ENCODE assay signal across 13 cellular contexts in genomic region chr7:23235688-23236280, GRCh38. TPM values are rescaled to one million over a fixed set of nuclear protein-coding genes. Genes with fewer than 3 reads are reported as not detected.
A peak's percentile ranks its signal among the peaks of the same experiment; 100 is the strongest.
DNase-seq lines count a peak whose midpoint lies in the region; ATAC-seq, FAIRE-seq and TF ChIP-seq lines count a peak whose summit lies in the region.
"Had no signal": no experiment of that assay in that cellular context is flagged by ENCODE, and none has a peak within 500 bp of the region (broad histone marks: within the 10 kb centered on the region; RNA-seq: fewer than 3 reads in every experiment).

No MANE protein-coding gene starts in this region.

- H3K4me3 ChIP-seq in A549 = no peak overlapping the region
- H3K4me3 ChIP-seq in breast epithelium = no peak overlapping the region
- H3K4me3 ChIP-seq in left lung = no peak overlapping the region
- no peak overlapping the region for H3K4me3 ChIP-seq in dorsolateral prefrontal cortex

- H3K9me3 Mint-ChIP-seq in activated T-helper 1 cell treated with anti-CD3 and anti-CD28 coated beads, Interleukin-12 subunit alpha, Interleukin-12 subunit beta, Interleukin-2, Interleukin-4 antibody, amounts not matched to agents 30 ng/mL and 10 ng/mL and 1 ng/mL, durations not matched to agents 14 hours and 24 hours and 36 hours = no peaks in the 10 kb centered on the region
- H3K9me3 Mint-ChIP-seq: nephron had no signal

- H3K4me1 ChIP-seq in A549 = no peaks in the 10 kb centered on the region
- H3K4me1 ChIP-seq in breast epithelium = no peaks in the 10 kb centered on the region
- no peaks in the 10 kb centered on the region for H3K4me1 ChIP-seq in left lung

- no peaks in the 10 kb centered on the region for H3K27me3 ChIP-seq in breast epithelium
- no peaks in the 10 kb centered on the region for H3K27me3 ChIP-seq in left lung
- no peaks in the 10 kb centered on the region for H3K27me3 ChIP-seq in dorsolateral prefrontal cortex

- H3K27me3 Mint-ChIP-seq in activated T-helper 1 cell treated with anti-CD3 and anti-CD28 coated beads, Interleukin-12 subunit alpha, Interleukin-12 subunit beta, Interleukin-2, Interleukin-4 antibody, amounts not matched to agents 30 ng/mL and 10 ng/mL and 1 ng/mL, durations not matched to agents 14 hours and 24 hours and 36 hours (ENCODE audit: insufficient read depth) = no peaks in the 10 kb centered on the region

- H3K27ac Mint-ChIP-seq in activated T-helper 1 cell treated with anti-CD3 and anti-CD28 coated beads, Interleukin-12 subunit alpha, Interleukin-12 subunit beta, Interleukin-2, Interleukin-4 antibody, amounts not matched to agents 30 ng/mL and 10 ng/mL and 1 ng/mL, durations not matched to agents 14 hours and 24 hours and 36 hours = no peak overlapping the region

- no peak for TF ChIP-seq EP300 in A549 (IDR thresholded peaks at IDR 0.05)

- POLR2A ChIA-PET in A549 (lab: Yijun Ruan, JAX) = no interaction called here

- no peak overlapping the region for H3K27ac ChIP-seq in A549
- no peak overlapping the region for H3K27ac ChIP-seq in breast epithelium
- no peak overlapping the region for H3K27ac ChIP-seq in left lung
- no peak overlapping the region for H3K27ac ChIP-seq in dorsolateral prefrontal cortex

- intact Hi-C loops in breast epithelium (cut with DNase I; ENCODE audit: low total_unique reads) (no loop called here), left lung (cut with DNase I) (no loop called here), dorsolateral prefrontal cortex (cut with DNase I) (no loop called here)
- intact Hi-C loops in activated T-helper 1 cell treated with anti-CD3 and anti-CD28 coated beads, Interleukin-12 subunit alpha, Interleukin-12 subunit beta, Interleukin-2, Interleukin-4 antibody, amounts not matched to agents 30 ng/mL and 10 ng/mL and 1 ng/mL, durations not matched to agents 14 hours and 24 hours and 36 hours (cut with micrococcal nuclease) = no loop called here

- no peak for FAIRE-seq in A549 (lab: Jason Lieb, UNC)
- FAIRE-seq: islet of Langerhans had no signal

- no peak overlapping the region for H3K4me3 Mint-ChIP-seq in activated T-helper 1 cell treated with anti-CD3 and anti-CD28 coated beads, Interleukin-12 subunit alpha, Interleukin-12 subunit beta, Interleukin-2, Interleukin-4 antibody, amounts not matched to agents 30 ng/mL and 10 ng/mL and 1 ng/mL, durations not matched to agents 14 hours and 24 hours and 36 hours
- H3K4me3 Mint-ChIP-seq: nephron had no signal

- no peaks in the 10 kb centered on the region for H3K9me3 ChIP-seq in A549
- no peaks in the 10 kb centered on the region for H3K9me3 ChIP-seq in breast epithelium
- H3K9me3 ChIP-seq in left lung = no peaks in the 10 kb centered on the region

- TF ChIP-seq RAD21 in A549 (conservative IDR thresholded peaks at IDR 0.05 in 1 of 2, IDR thresholded peaks at IDR 0.05 in 1 of 2) = no peak

- H3K36me3 ChIP-seq in breast epithelium (no peaks in the 10 kb centered on the region), left lung (no peaks in the 10 kb centered on the region)

- TF ChIP-seq POLR2A in A549 (IDR thresholded peaks at IDR 0.05; ENCODE audit: low read length) (no peak), breast epithelium (IDR thresholded peaks at IDR 0.05) (no peak)

- CTCF ChIA-PET in A549 (lab: Yijun Ruan, JAX) = interaction anchor here (1.1 to 1.9 kb wide), 2 partner anchors 51 to 52 kb away, joined by 4 to 5 read pairs; no protein-coding TSS in a partner anchor

- ATAC-seq in A549 (peak; percentile 42 to 47; a peak in 3 of 6 replicates), left lung (no peak)

- peaks cover 4% of the 10 kb centered on the region for H3K4me1 Mint-ChIP-seq in activated T-helper 1 cell treated with anti-CD3 and anti-CD28 coated beads, Interleukin-12 subunit alpha, Interleukin-12 subunit beta, Interleukin-2, Interleukin-4 antibody, amounts not matched to agents 30 ng/mL and 10 ng/mL and 1 ng/mL, durations not matched to agents 14 hours and 24 hours and 36 hours (ENCODE audit: low read depth)

- WGBS in A549 (ENCODE audit: missing lambda C conversion rate) = 60% methylated on average over 6 of the region's 6 CpGs

- no peaks in the 10 kb centered on the region for H3K36me3 Mint-ChIP-seq in activated T-helper 1 cell treated with anti-CD3 and anti-CD28 coated beads, Interleukin-12 subunit alpha, Interleukin-12 subunit beta, Interleukin-2, Interleukin-4 antibody, amounts not matched to agents 30 ng/mL and 10 ng/mL and 1 ng/mL, durations not matched to agents 14 hours and 24 hours and 36 hours (ENCODE audit: low read depth)

- no peak overlapping the region for H3K4me2 ChIP-seq in A549

- peak in 1 of 2 experiments; percentile 11 for DNase-seq in A549 (ENCODE audit: low read depth in 1 of 2, low spot score in 1 of 2)
- DNase-seq in M059J (ENCODE audit: low read depth) = peak; percentile 79
- peak; percentile 62 to 71 for DNase-seq in breast epithelium (ENCODE audit: low spot score in 2 of 2)
- DNase-seq in kidney glomerular epithelial cell (lab: John Stamatoyannopoulos, UW) = peak; percentile 33
- DNase-seq in left lung = no peak
- no peak for DNase-seq in dorsolateral prefrontal cortex
- no peak for DNase-seq in activated T-helper 1 cell treated with anti-CD3 and anti-CD28 coated beads, Interleukin-12 subunit alpha, Interleukin-12 subunit beta, Interleukin-2, Interleukin-4 antibody, amounts not matched to agents 30 ng/mL and 10 ng/mL and 1 ng/mL, durations not matched to agents 14 hours and 24 hours and 36 hours (ENCODE audit: low spot score)
- DNase-seq in AG08395 (ENCODE audit: low spot score) = no peak
- DNase-seq: amygdala; Karpas-422; stimulated activated CD4-positive, alpha-beta T cell treated with anti-CD3 and anti-CD28 coated beads, Interleukin-12 subunit alpha, Interleukin-12 subunit beta, amount 100 ng/mL, for 4 hours had no signal

- no peak for TF ChIP-seq CTCF in A549 (IDR thresholded peaks at IDR 0.05)
- no peak for TF ChIP-seq CTCF in breast epithelium (IDR thresholded peaks at IDR 0.05)
- no peak for TF ChIP-seq CTCF in left lung (IDR thresholded peaks at IDR 0.05)
- TF ChIP-seq CTCF in dorsolateral prefrontal cortex (IDR thresholded peaks at IDR 0.05 in 54 of 56, conservative IDR thresholded peaks at IDR 0.05 in 2 of 56; ENCODE audit: low read depth in 1 of 56, partially characterized antibody in 56 of 56) = no peak

TF ChIP-seq in A549, 52 proteins besides CTCF, POLR2A, EP300 and RAD21:
- TF ChIP-seq MYC (IDR thresholded peaks at IDR 0.05; ENCODE audit: borderline replicate concordance, low read length) (no peak), HEYL (CRISPR knock-in tag; IDR thresholded peaks at IDR 0.05) (no peak)
- TF ChIP-seq, protein P1, sequence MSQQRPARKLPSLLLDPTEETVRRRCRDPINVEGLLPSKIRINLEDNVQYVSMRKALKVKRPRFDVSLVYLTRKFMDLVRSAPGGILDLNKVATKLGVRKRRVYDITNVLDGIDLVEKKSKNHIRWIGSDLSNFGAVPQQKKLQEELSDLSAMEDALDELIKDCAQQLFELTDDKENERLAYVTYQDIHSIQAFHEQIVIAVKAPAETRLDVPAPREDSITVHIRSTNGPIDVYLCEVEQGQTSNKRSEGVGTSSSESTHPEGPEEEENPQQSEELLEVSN (IDR thresholded peaks at IDR 0.05; ENCODE audit: borderline replicate concordance, low read depth) = no peak

RNA-seq across cellular contexts. Expression of gene GPNMB, which starts 10.8 kb away (rescaled TPM):
- polyA plus RNA-seq in A549 (2011; rRNA removed) (4.6 and 4.7 TPM in 2 replicates), A549 (2017; fragmentation: RNase III; extraction: RNeasy Plus Mini Kit Qiagen cat#74134 plus additional on column Dnase treatment) (2.7 to 3.5 TPM (median 3.3 TPM) in 3 replicates)
- 0.71 and 0.83 TPM in 2 replicates for polyA plus RNA-seq in A549 (2012; cell fraction: cytosol; rRNA removed)
- 0.20 and 0.54 TPM in 2 replicates for polyA plus RNA-seq in A549 (2012; cell fraction: nucleus; rRNA removed)
- 1.5 and 2.1 TPM in 2 replicates for polyA minus RNA-seq in A549 (2011; rRNA and poly(A)+ RNA removed)
- total RNA-seq in M059J (2014; rRNA removed; shearing (Covaris generic)) = 11.0 and 11.3 TPM in 2 replicates
- total RNA-seq in breast epithelium (100 to 1,000 TPM in 2 of 3 donors, 10 to 100 TPM in 1; 86.9 to 460 (median 335) TPM), left lung (100 to 1,000 TPM; 236 to 290 TPM), dorsolateral prefrontal cortex (10 to 100 TPM in 110 of 120 experiments, 1 to 10 TPM in 10; 4.8 to 56.9 (median 24.2) TPM)
- 0.83 and 1.2 TPM in 2 replicates for total RNA-seq in activated T-helper 1 cell treated with anti-CD3 and anti-CD28 coated beads, Interleukin-12 subunit alpha, Interleukin-12 subunit beta, Interleukin-2, Interleukin-4 antibody, amounts not matched to agents 30 ng/mL and 10 ng/mL and 1 ng/mL, durations not matched to agents 14 hours and 24 hours and 36 hours

RNA-seq across cellular contexts. Expression of gene NUP42, which starts 53.9 kb away (rescaled TPM):
- polyA plus RNA-seq in A549 (2011; rRNA removed) (26.5 and 36.3 TPM in 2 replicates), A549 (2017; fragmentation: RNase III; extraction: RNeasy Plus Mini Kit Qiagen cat#74134 plus additional on column Dnase treatment) (27.7 to 29.7 TPM (median 29.3 TPM) in 3 replicates)
- polyA plus RNA-seq in A549 (2012; cell fraction: cytosol; rRNA removed) = 13.2 and 18.2 TPM in 2 replicates
- 10.1 and 22.9 TPM in 2 replicates for polyA plus RNA-seq in A549 (2012; cell fraction: nucleus; rRNA removed)
- 15.5 and 23.7 TPM in 2 replicates for polyA minus RNA-seq in A549 (2011; rRNA and poly(A)+ RNA removed)
- 38.5 and 58.7 TPM in 2 replicates for total RNA-seq in M059J (2014; rRNA removed; shearing (Covaris generic))
- total RNA-seq in breast epithelium (10 to 100 TPM; 29.4 to 46.4 (median 34.1) TPM), left lung (10 to 100 TPM; 23.3 to 33.6 TPM), dorsolateral prefrontal cortex (10 to 100 TPM; 26.1 to 58.3 (median 39.5) TPM)
- 52.7 and 55.2 TPM in 2 replicates for total RNA-seq in activated T-helper 1 cell treated with anti-CD3 and anti-CD28 coated beads, Interleukin-12 subunit alpha, Interleukin-12 subunit beta, Interleukin-2, Interleukin-4 antibody, amounts not matched to agents 30 ng/mL and 10 ng/mL and 1 ng/mL, durations not matched to agents 14 hours and 24 hours and 36 hours

Comparison
In these comparisons a context has a peak if more than half of its experiments do, and no peak if none do; other contexts are left out.
1. DNase-seq: peak in M059J (single experiment), breast epithelium (2 of 2) and kidney glomerular epithelial cell (single experiment); none in left lung (0 of 2), dorsolateral prefrontal cortex (0 of 10), activated T-helper 1 cell treated with anti-CD3 and anti-CD28 coated beads, Interleukin-12 subunit alpha, Interleukin-12 subunit beta, Interleukin-2, Interleukin-4 antibody, amounts not matched to agents 30 ng/mL and 10 ng/mL and 1 ng/mL, durations not matched to agents 14 hours and 24 hours and 36 hours (single experiment) and AG08395 (single experiment).